21 cellular contexts compared by ENCODE assay signal in the genomic region with DNA sequence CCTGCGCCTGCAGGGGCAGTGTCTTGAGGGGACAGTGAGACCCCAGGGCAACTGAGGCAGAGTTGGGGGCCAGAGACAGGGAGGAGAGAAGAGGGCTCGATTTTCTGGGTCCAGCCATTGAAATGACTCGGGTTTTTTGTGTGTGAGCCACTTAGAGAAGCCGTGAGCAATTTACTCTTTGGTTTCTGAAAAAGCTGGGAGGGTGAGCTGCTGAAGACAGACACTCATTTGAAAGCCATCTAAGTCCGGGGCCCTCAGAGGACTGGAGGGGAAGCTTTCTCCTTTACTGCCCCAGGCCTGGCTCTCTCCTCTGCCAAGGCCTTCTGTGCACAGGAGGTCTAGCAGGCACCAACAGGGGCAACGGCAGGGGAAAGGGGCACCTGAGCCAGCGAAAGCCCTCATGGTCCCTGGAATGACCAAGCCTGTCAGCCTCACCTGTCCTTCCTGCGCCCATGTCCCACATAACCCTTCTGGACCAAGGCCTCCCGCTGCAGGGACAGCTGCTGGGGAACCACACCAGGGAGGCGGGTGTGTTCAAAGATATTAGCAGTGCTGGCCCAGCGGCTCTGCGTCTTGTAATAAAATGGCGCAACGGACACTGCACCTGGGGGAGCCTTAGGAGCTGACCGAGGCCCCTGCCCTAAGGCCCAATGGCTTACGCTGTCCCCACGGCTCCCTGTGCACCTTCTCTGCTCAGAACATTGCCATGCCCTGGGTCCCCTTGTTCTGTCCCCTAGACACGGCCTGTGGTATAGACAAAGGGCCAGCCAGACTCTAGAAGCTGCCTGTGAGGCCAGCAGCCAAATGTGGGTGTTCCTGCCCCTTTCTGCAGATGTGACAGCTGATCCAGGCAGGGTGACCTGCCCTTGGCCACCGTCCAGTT. TPM values are rescaled to one million over a fixed set of nuclear protein-coding genes. Genes with fewer than 3 reads are reported as not detected.
DNase-seq lines count a peak whose midpoint lies in the region; ATAC-seq and TF ChIP-seq lines count a peak whose summit lies in the region.
"Had no signal": no experiment of that assay in that cellular context is flagged by ENCODE, and none has a peak within 500 bp of the region (broad histone marks: within the 10 kb centered on the region; RNA-seq: fewer than 3 reads in every experiment).

No MANE protein-coding gene starts in this region.

- no peak overlapping the region for H3K27ac Mint-ChIP-seq in stimulated activated naive CD8-positive, alpha-beta T cell treated with anti-CD3 and anti-CD28 coated beads, Interleukin-15, amount 100 ng/mL, for 72 hours
- H3K27ac Mint-ChIP-seq in brain (peak overlapping the region in 3 of 5 experiments; percentile 7 to 63 (median 42)), natural killer cell (peak overlapping the region; percentile 87 to 88)
- no peak overlapping the region for H3K27ac Mint-ChIP-seq in activated T-helper 17 cell treated with anti-CD3 and anti-CD28 coated beads, Interleukin-2, amount 50 U/mL, for 72 hours
- H3K27ac Mint-ChIP-seq: activated CD8-positive, alpha-beta T cell treated with anti-CD3 and anti-CD28 coated beads for 36 hours; activated naive CD8-positive, alpha-beta T cell; nephron; T-helper 17 cell had no signal

- no peak overlapping the region for H3K4me3 Mint-ChIP-seq in stimulated activated naive CD8-positive, alpha-beta T cell treated with anti-CD3 and anti-CD28 coated beads, Interleukin-15, amount 100 ng/mL, for 72 hours
- H3K4me3 Mint-ChIP-seq in brain (no peak overlapping the region), natural killer cell (peak overlapping the region; percentile 87)
- no peak overlapping the region for H3K4me3 Mint-ChIP-seq in activated T-helper 17 cell treated with anti-CD3 and anti-CD28 coated beads, Interleukin-2, amount 50 U/mL, for 72 hours
- H3K4me3 Mint-ChIP-seq: activated CD8-positive, alpha-beta T cell treated with anti-CD3 and anti-CD28 coated beads for 36 hours; activated naive CD8-positive, alpha-beta T cell; nephron; T-helper 17 cell had no signal

- no peaks in the 10 kb centered on the region for H3K27me3 Mint-ChIP-seq in stimulated activated naive CD8-positive, alpha-beta T cell treated with anti-CD3 and anti-CD28 coated beads, Interleukin-15, amount 100 ng/mL, for 72 hours
- H3K27me3 Mint-ChIP-seq in brain (no peaks in the 10 kb centered on the region), natural killer cell (ENCODE audit: low read depth in 2 of 2) (no peaks in the 10 kb centered on the region)
- no peaks in the 10 kb centered on the region for H3K27me3 Mint-ChIP-seq in activated T-helper 17 cell treated with anti-CD3 and anti-CD28 coated beads, Interleukin-2, amount 50 U/mL, for 72 hours
- H3K27me3 Mint-ChIP-seq: activated CD8-positive, alpha-beta T cell treated with anti-CD3 and anti-CD28 coated beads for 36 hours; activated naive CD8-positive, alpha-beta T cell; T-helper 17 cell had no signal

- peak; percentile 1 for DNase-seq in stimulated activated naive CD8-positive, alpha-beta T cell treated with anti-CD3 and anti-CD28 coated beads, Interleukin-15, Interleukin-2, amounts not matched to agents 100 U/mL and 50 U/mL, for 24 hours
- DNase-seq in stimulated activated naive CD8-positive, alpha-beta T cell treated with anti-CD3 and anti-CD28 coated beads, Interleukin-15, amount 100 ng/mL, for 72 hours, result no peak
- DNase-seq in natural killer cell (no peak), NCI-H226 (no peak), germinal center (ENCODE audit: low spot score) (no peak)
- DNase-seq: activated CD8-positive, alpha-beta T cell treated with anti-CD3 and anti-CD28 coated beads for 36 hours; activated T-cell treated with anti-CD3 and anti-CD28 coated beads, Interleukin-2, amount 50 U/mL, for 1 hour; foreskin melanocyte; GM23248; KG1; mesenchymal stem cell; NCI-H2081 treated with DMSO at 0.1 percent for 48 hours; NCI-H526 treated with DMSO at 0.1 percent for 48 hours; SJCRH30 had no signal

- intact Hi-C loops in natural killer cell (cut with micrococcal nuclease), result loop anchor here (5.0 kb wide), 1 partner anchor 44 kb away; a partner anchor contains a TSS

- H3K4me1 Mint-ChIP-seq in stimulated activated naive CD8-positive, alpha-beta T cell treated with anti-CD3 and anti-CD28 coated beads, Interleukin-15, amount 100 ng/mL, for 72 hours, result no peaks in the 10 kb centered on the region
- H3K4me1 Mint-ChIP-seq in brain (peaks cover 8% of the 10 kb centered on the region), natural killer cell (peaks cover 36 to 65% of the 10 kb centered on the region in 2 donors)
- peaks cover 6% of the 10 kb centered on the region for H3K4me1 Mint-ChIP-seq in activated T-helper 17 cell treated with anti-CD3 and anti-CD28 coated beads, Interleukin-2, amount 50 U/mL, for 72 hours
- H3K4me1 Mint-ChIP-seq: nephron had no signal

- TF ChIP-seq CTCF in brain (conservative IDR thresholded peaks at IDR 0.05) (no peak), natural killer cell (IDR thresholded peaks at IDR 0.05) (no peak)

- peaks cover 6 to 8% of the 10 kb centered on the region in 2 donors for H3K9me3 Mint-ChIP-seq in stimulated activated naive CD8-positive, alpha-beta T cell treated with anti-CD3 and anti-CD28 coated beads, Interleukin-15, amount 100 ng/mL, for 72 hours
- H3K9me3 Mint-ChIP-seq in brain, result peaks cover 10 to 18% (median 13%) of the 10 kb centered on the region in 5 experiments
- H3K9me3 Mint-ChIP-seq in natural killer cell, result no peaks in the 10 kb centered on the region
- no peaks in the 10 kb centered on the region for H3K9me3 Mint-ChIP-seq in activated T-helper 17 cell treated with anti-CD3 and anti-CD28 coated beads, Interleukin-2, amount 50 U/mL, for 72 hours

- H3K36me3 Mint-ChIP-seq in brain (peaks cover 40% of the 10 kb centered on the region), natural killer cell (peaks cover 6% of the 10 kb centered on the region)
- peaks cover 23% of the 10 kb centered on the region for H3K36me3 Mint-ChIP-seq in activated T-helper 17 cell treated with anti-CD3 and anti-CD28 coated beads, Interleukin-2, amount 50 U/mL, for 72 hours (ENCODE audit: low read depth)

- ATAC-seq in stimulated activated naive CD8-positive, alpha-beta T cell treated with anti-CD3 and anti-CD28 coated beads, Interleukin-15, Interleukin-2, amounts not matched to agents 100 U/mL and 50 U/mL, for 24 hours, result no peak
- no peak for ATAC-seq in stimulated activated naive CD8-positive, alpha-beta T cell treated with anti-CD3 and anti-CD28 coated beads, Interleukin-15, amount 100 ng/mL, for 72 hours
- ATAC-seq in natural killer cell (no peak), GM18873 (IDR thresholded peaks at IDR 0.05; ENCODE audit: low FRiP score, unreplicated experiment) (no peak)
- ATAC-seq in activated T-helper 17 cell treated with anti-CD3 and anti-CD28 coated beads, Interleukin-2, amount 50 U/mL, for 72 hours (replicated peaks), result no peak
- ATAC-seq: body of pancreas, T-helper 17 cell had no signal

RNA-seq across cellular contexts. Expression of a gene that starts 45.8 kb away (rescaled TPM):
- 64.3 TPM for polyA plus RNA-seq in brain (ENCODE audit: insufficient read depth, low read depth, low replicate concordance)
- 10 to 100 TPM; 18.9 to 35.9 (median 28.8) TPM for total RNA-seq in natural killer cell
- 1 to 10 TPM; 3.8 to 7.8 TPM for total RNA-seq in activated T-helper 17 cell treated with anti-CD3 and anti-CD28 coated beads, Interleukin-2, amount 50 U/mL, for 72 hours

Comparison
In these comparisons a context has a peak if more than half of its experiments do, and no peak if none do; other contexts are left out.
1. H3K27ac Mint-ChIP-seq: peak in brain (3 of 5) and natural killer cell (2 of 2); none in stimulated activated naive CD8-positive, alpha-beta T cell treated with anti-CD3 and anti-CD28 coated beads, Interleukin-15, amount 100 ng/mL, for 72 hours (0 of 2) and activated T-helper 17 cell treated with anti-CD3 and anti-CD28 coated beads, Interleukin-2, amount 50 U/mL, for 72 hours (single experiment).